In genomic region chr11:65651589-65652510, GRCh38 we compare ENCODE assay signal across 8 cellular contexts. TPM values are rescaled to one million over a fixed set of nuclear protein-coding genes. Genes with fewer than 3 reads are reported as not detected.
DNase-seq lines count a peak whose midpoint lies in the region; ATAC-seq and TF ChIP-seq lines count a peak whose summit lies in the region.

No MANE protein-coding gene starts in this region.

- H3K4me3 ChIP-seq in DOHH2 (ENCODE audit: low read length) = peak overlapping the region; percentile 81
- H3K4me3 ChIP-seq in HUES6 (ENCODE audit: low read depth, low read length) = peak overlapping the region; percentile 76
- H3K4me3 ChIP-seq in iPS-18c (ENCODE audit: insufficient read depth, low read depth, low read length) = peak overlapping the region; percentile 74
- peak overlapping the region in 7 of 8 donors; percentile 45 to 83 (median 55) for H3K4me3 ChIP-seq in spleen

- peaks cover 9% of the 10 kb centered on the region for H3K79me2 ChIP-seq in DOHH2 (ENCODE audit: control insufficient read depth, low read length)

- WGBS in spleen, 5 donors = 20 to 36% (median 23%) methylated on average over 21 to 28 of the region's 28 CpGs

- H3K27ac ChIP-seq in DOHH2 (ENCODE audit: low read depth, low read length) (peak overlapping the region; percentile 79), HUES6 (ENCODE audit: low read depth, low read length) (peak overlapping the region; percentile 85; the same call in 1 of the 2 replicates), angular gyrus (ENCODE audit: low read depth, low read length) (peak overlapping the region; percentile 96), spleen (peak overlapping the region; percentile 92 to 99 (median 96))

- DNase-seq in spleen (peak; percentile 88), Kasumi-1 (lab: John Stamatoyannopoulos, UW) (no peak)

- H3K9me2 ChIP-seq in DOHH2 (replicated peaks; ENCODE audit: control insufficient read depth, low read length) = no peaks in the 10 kb centered on the region

- no peak for TF ChIP-seq POLR2A in spleen (IDR thresholded peaks at IDR 0.05)

- ATAC-seq in HG03342 (IDR thresholded peaks at IDR 0.05; ENCODE audit: unreplicated experiment) = no peak
- ATAC-seq in GM21447 (IDR thresholded peaks at IDR 0.05; ENCODE audit: unreplicated experiment) = no peak

- TF ChIP-seq CTCF in DOHH2 (IDR thresholded peaks at IDR 0.05; ENCODE audit: low read depth, low read length, poor library complexity, severe bottlenecking) (no peak), spleen (IDR thresholded peaks at IDR 0.05 in 8 of 11, conservative IDR thresholded peaks at IDR 0.05 in 3 of 11) (no peak)

- H3K9me3 ChIP-seq in DOHH2 (ENCODE audit: control insufficient read depth, insufficient read depth, low read length) (no peaks in the 10 kb centered on the region), HUES6 (ENCODE audit: control insufficient read depth, insufficient read depth, low read depth, low read length) (no peaks in the 10 kb centered on the region), iPS-18c (ENCODE audit: control insufficient read depth, insufficient read depth, low read length) (no peaks in the 10 kb centered on the region), spleen (no peaks in the 10 kb centered on the region)

- H3K27me3 ChIP-seq in DOHH2 (ENCODE audit: control insufficient read depth, low read length) = no peaks in the 10 kb centered on the region
- no peaks in the 10 kb centered on the region for H3K27me3 ChIP-seq in HUES6 (ENCODE audit: control insufficient read depth, insufficient read depth, low read length)
- H3K27me3 ChIP-seq in spleen (replicated peaks in 1 of 7) = no peaks in the 10 kb centered on the region

- H3K36me3 ChIP-seq in DOHH2 (ENCODE audit: control insufficient read depth, low read length) (peaks cover 72% of the 10 kb centered on the region), HUES6 (ENCODE audit: control insufficient read depth, insufficient read depth, low read length) (peaks cover 39% of the 10 kb centered on the region), spleen (peaks cover 10 to 85% (median 76%) of the 10 kb centered on the region in 6 donors)

- peaks cover 26% of the 10 kb centered on the region for H3F3A ChIP-seq in DOHH2 (ENCODE audit: control insufficient read depth, insufficient read depth)

- no peaks in the 10 kb centered on the region; the same call in 1 of the 2 replicates for H4K20me1 ChIP-seq in DOHH2 (ENCODE audit: control insufficient read depth, insufficient read depth, low read depth, low read length)

- H3K4me2 ChIP-seq in DOHH2 (ENCODE audit: low read length) = peak overlapping the region; percentile 73

- intact Hi-C loops in spleen (cut with DNase I; ENCODE audit: low total_unique reads) = no loop called here

- H3K9ac ChIP-seq in HUES6 (ENCODE audit: low read length) = peak overlapping the region; percentile 41

- H3K4me1 ChIP-seq in DOHH2 (ENCODE audit: control insufficient read depth, low read length) (peaks cover 32% of the 10 kb centered on the region), HUES6 (ENCODE audit: control insufficient read depth, insufficient read depth, low read length) (peaks cover 13% of the 10 kb centered on the region; the same call in 1 of the 2 replicates), spleen (peaks cover 32 to 93% (median 69%) of the 10 kb centered on the region in 6 donors)

RNA-seq across cellular contexts. Expression of gene RELA, which starts 10.9 kb away (rescaled TPM):
- 100 to 1,000 TPM in 1 of 7 donors, 10 to 100 TPM in 6; 68.2 to 115 (median 85.3) TPM for total RNA-seq in spleen
- 10 to 100 TPM; 25.8 to 43.0 (median 25.9) TPM for polyA plus RNA-seq in spleen

RNA-seq across cellular contexts. Expression of gene SIPA1, which starts 13.9 kb away (rescaled TPM):
- total RNA-seq in spleen = 100 to 1,000 TPM; 167 to 308 (median 255) TPM
- 100 to 1,000 TPM; 269 to 423 (median 327) TPM for polyA plus RNA-seq in spleen

RNA-seq across cellular contexts. Expression of gene PCNX3, which starts 36.3 kb away (rescaled TPM):
- total RNA-seq in spleen = 10 to 100 TPM; 38.6 to 51.3 (median 47.4) TPM
- 10 to 100 TPM in 2 of 3 donors, 1 to 10 TPM in 1; 9.2 to 24.9 (median 17.7) TPM for polyA plus RNA-seq in spleen

RNA-seq across cellular contexts. Expression of gene MAP3K11, which starts 37.8 kb away (rescaled TPM):
- total RNA-seq in spleen = 100 to 1,000 TPM in 3 of 7 donors, 10 to 100 TPM in 4; 93.5 to 158 (median 99.9) TPM
- polyA plus RNA-seq in spleen = 100 to 1,000 TPM in 1 of 3 donors, 10 to 100 TPM in 2; 29.4 to 109 (median 97.7) TPM

RNA-seq across cellular contexts. Expression of gene KCNK7, which starts 56.2 kb away (rescaled TPM):
- 1 to 10 TPM in 4 of 7 donors, under 1 TPM in 3; 0.63 to 3.2 (median 1.1) TPM for total RNA-seq in spleen
- polyA plus RNA-seq in spleen = 1 to 10 TPM; 1.9 to 6.2 (median 2.9) TPM
